Comparison of ENCODE assay signal across 9 cellular contexts in genomic region chr2:28956415-28956826, GRCh38. TPM values are rescaled to one million over a fixed set of nuclear protein-coding genes. Genes with fewer than 3 reads are reported as not detected.
A peak's percentile ranks its signal among the peaks of the same experiment; 100 is the strongest.
DNase-seq lines count a peak whose midpoint lies in the region; ATAC-seq and TF ChIP-seq lines count a peak whose summit lies in the region.
"Had no signal": no experiment of that assay in that cellular context is flagged by ENCODE, and none has a peak within 500 bp of the region (broad histone marks: within the 10 kb centered on the region; RNA-seq: fewer than 3 reads in every experiment).

No MANE protein-coding gene starts in this region.

- H3K4me1 Mint-ChIP-seq in CD14-positive monocyte: peaks cover 45% of the 10 kb centered on the region
- peaks cover 3% of the 10 kb centered on the region for H3K4me1 Mint-ChIP-seq in activated naive CD4-positive, alpha-beta T cell treated with anti-CD3 and anti-CD28 coated beads for 36 hours (ENCODE audit: low read depth)

- H3K4me1 ChIP-seq in aorta (ENCODE audit: control insufficient read depth in 1 of 2, insufficient read depth in 2 of 2, low read length in 2 of 2): no peaks in the 10 kb centered on the region

- H3K27me3 ChIP-seq in HL-60 (ENCODE audit: insufficient read depth, poor library complexity, severe bottlenecking): no peaks in the 10 kb centered on the region
- H3K27me3 ChIP-seq in aorta (ENCODE audit: control insufficient read depth in 1 of 2, insufficient read depth in 2 of 2, low read length in 1 of 2): no peaks in the 10 kb centered on the region

- no peak overlapping the region for H3K27ac ChIP-seq in HL-60 (replicated peaks)
- H3K27ac ChIP-seq in aorta (ENCODE audit: low read depth in 1 of 2, low read length in 2 of 2): no peak overlapping the region
- H3K27ac ChIP-seq: heart right ventricle had no signal

- TF ChIP-seq POLR2A in lower leg skin (IDR thresholded peaks at IDR 0.05): no peak

- TF ChIP-seq CTCF in CD14-positive monocyte (IDR thresholded peaks at IDR 0.05) (peak; percentile 28), HL-60 (IDR thresholded peaks at IDR 0.05; ENCODE audit: insufficient read depth, low read length) (peak; percentile 10), lower leg skin (IDR thresholded peaks at IDR 0.05) (no peak)

- H3K9me3 ChIP-seq in aorta (ENCODE audit: control insufficient read depth, low read length): no peaks in the 10 kb centered on the region
- H3K9me3 ChIP-seq: heart right ventricle had no signal

- H3K9me3 Mint-ChIP-seq in CD14-positive monocyte: no peaks in the 10 kb centered on the region
- no peaks in the 10 kb centered on the region for H3K9me3 Mint-ChIP-seq in activated naive CD4-positive, alpha-beta T cell treated with anti-CD3 and anti-CD28 coated beads for 36 hours

- peak overlapping the region in 3 of 7 donors; percentile 48 to 75 (median 64) for H3K27ac Mint-ChIP-seq in CD14-positive monocyte
- H3K27ac Mint-ChIP-seq in activated naive CD4-positive, alpha-beta T cell treated with anti-CD3 and anti-CD28 coated beads for 36 hours: no peak overlapping the region

- WGBS in aorta, 2 donors: 9 to 15% methylated on average over 11 of the region's 11 CpGs
- WGBS in lower leg skin, 2 donors: 31 to 41% methylated on average over 11 of the region's 11 CpGs

- no peaks in the 10 kb centered on the region for H3K36me3 ChIP-seq in aorta (ENCODE audit: control insufficient read depth in 1 of 2, insufficient read depth in 2 of 2, low read length in 1 of 2)
- H3K36me3 ChIP-seq: heart right ventricle had no signal

- H3K27me3 Mint-ChIP-seq in CD14-positive monocyte (ENCODE audit: low read depth in 3 of 3): peaks cover 0 to 2% (median 0%) of the 10 kb centered on the region in 3 donors
- H3K27me3 Mint-ChIP-seq in activated naive CD4-positive, alpha-beta T cell treated with anti-CD3 and anti-CD28 coated beads for 36 hours (ENCODE audit: low read depth): no peaks in the 10 kb centered on the region

- no peaks in the 10 kb centered on the region for H3K36me3 Mint-ChIP-seq in CD14-positive monocyte
- H3K36me3 Mint-ChIP-seq in activated naive CD4-positive, alpha-beta T cell treated with anti-CD3 and anti-CD28 coated beads for 36 hours (ENCODE audit: low read depth): no peaks in the 10 kb centered on the region

- peak overlapping the region; percentile 1; the same call in 1 of the 2 replicates for H3K4me3 ChIP-seq in HL-60 (replicated peaks; ENCODE audit: insufficient read depth, low read length)
- no peak overlapping the region for H3K4me3 ChIP-seq in aorta (ENCODE audit: low read length in 2 of 2)
- H3K4me3 ChIP-seq in lower leg skin (ENCODE audit: low read depth, poor library complexity, severe bottlenecking): no peak overlapping the region

- CTCF ChIA-PET in activated naive CD4-positive, alpha-beta T cell treated with anti-CD3 and anti-CD28 coated beads for 36 hours (lab: Charles Lee): interaction anchor here (0.9 to 1.4 kb wide), 3 partner anchors 136 to 241 kb away, joined by 3 to 4 read pairs (median 3); no protein-coding TSS in a partner anchor

- no peak for ATAC-seq in HG03159 (IDR thresholded peaks at IDR 0.05; ENCODE audit: unreplicated experiment)
- no peak for ATAC-seq in aorta (ENCODE audit: low FRiP score)
- ATAC-seq: heart right ventricle had no signal

- no peak for DNase-seq in CD14-positive monocyte (ENCODE audit: low spot score)
- peak; percentile 51 to 58 for DNase-seq in HL-60 (ENCODE audit: low read depth in 1 of 2, low spot score in 1 of 2)
- peak; percentile 37 for DNase-seq in activated naive CD4-positive, alpha-beta T cell treated with anti-CD3 and anti-CD28 coated beads for 36 hours
- DNase-seq in iPS-NIHi11 (ENCODE audit: low spot score): peak; percentile 72
- DNase-seq in stimulated activated naive CD4-positive, alpha-beta T cell (lab: John Stamatoyannopoulos, UW): peak in 5 of 6 experiments; percentile 6 to 48 (median 22)
- no peak for DNase-seq in aorta
- DNase-seq in lower leg skin (ENCODE audit: low spot score in 2 of 2): no peak

- intact Hi-C loops in CD14-positive monocyte (cut with micrococcal nuclease) (loop anchor here in 1 of 2 donors (10.0 kb wide), 1 partner anchor 158 kb away; the partner anchor contains the start of gene CLIP4), aorta (cut with DNase I) (loop anchor here in 1 of 2 donors (10.0 kb wide), 1 partner anchor 1118 kb away; no protein-coding TSS in a partner anchor), lower leg skin (cut with DNase I; ENCODE audit: low total_unique reads) (loop anchor here (5.0 kb wide), 1 partner anchor 241 kb away; no protein-coding TSS in a partner anchor)
- intact Hi-C loops in activated naive CD4-positive, alpha-beta T cell treated with anti-CD3 and anti-CD28 coated beads for 36 hours (cut with micrococcal nuclease): no loop called here

- peak overlapping the region in 1 of 2 donors; percentile 85 for H3K4me3 Mint-ChIP-seq in CD14-positive monocyte
- no peak overlapping the region for H3K4me3 Mint-ChIP-seq in activated naive CD4-positive, alpha-beta T cell treated with anti-CD3 and anti-CD28 coated beads for 36 hours

RNA-seq across cellular contexts. Expression of gene TOGARAM2, which starts 24.7 kb away (rescaled TPM):
- polyA plus RNA-seq in CD14-positive monocyte: under 1 TPM in 1 of 2 donors, not detected in 1; 0.23 TPM
- total RNA-seq in activated naive CD4-positive, alpha-beta T cell treated with anti-CD3 and anti-CD28 coated beads for 36 hours: 1 to 10 TPM; 1.2 to 2.0 TPM
- under 1 TPM; 0.65 to 0.78 TPM for total RNA-seq in aorta
- polyA plus RNA-seq in aorta: 1 to 10 TPM in 1 of 2 donors, under 1 TPM in 1; 0.50 to 2.2 TPM
- total RNA-seq in lower leg skin: 1 to 10 TPM in 3 of 4 donors, under 1 TPM in 1; 0.17 to 5.1 (median 1.7) TPM

Comparison
In these comparisons a context has a peak if more than half of its experiments do, and no peak if none do; other contexts are left out.
1. DNase-seq: peak in HL-60 (2 of 2), activated naive CD4-positive, alpha-beta T cell treated with anti-CD3 and anti-CD28 coated beads for 36 hours (single experiment), iPS-NIHi11 (single experiment) and stimulated activated naive CD4-positive, alpha-beta T cell (5 of 6); none in CD14-positive monocyte (single experiment), aorta (0 of 2) and lower leg skin (0 of 2).
2. CTCF ChIP-seq: peak in CD14-positive monocyte (single experiment) and HL-60 (single experiment); none in lower leg skin (0 of 3).